ENCODE assay signal across 20 cellular contexts in the genomic region with DNA sequence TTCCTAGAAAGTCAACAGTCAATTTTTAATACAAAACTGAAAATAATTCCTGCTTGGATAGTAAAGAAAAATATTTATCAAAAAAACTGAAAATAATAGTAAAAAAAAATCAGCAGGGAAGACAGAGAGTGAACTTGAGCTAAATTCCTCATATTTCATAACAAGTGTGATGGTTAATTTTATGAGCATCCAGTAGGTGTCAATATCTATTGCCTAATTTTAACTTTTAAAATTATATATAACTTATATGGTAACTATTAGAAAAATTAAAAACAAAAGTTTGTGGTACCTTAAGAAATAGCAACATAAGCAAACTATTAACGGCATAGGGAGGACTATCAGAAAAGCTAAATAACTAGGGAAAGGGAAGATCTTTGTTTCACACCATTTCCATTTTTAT. TPM values are rescaled to one million over a fixed set of nuclear protein-coding genes. Genes with fewer than 3 reads are reported as not detected.
DNase-seq lines count a peak whose midpoint lies in the region; ATAC-seq and TF ChIP-seq lines count a peak whose summit lies in the region.
"Had no signal": no experiment of that assay in that cellular context is flagged by ENCODE, and none has a peak within 500 bp of the region (broad histone marks: within the 10 kb centered on the region; RNA-seq: fewer than 3 reads in every experiment).

No MANE protein-coding gene starts in this region.

- H3K9me3 ChIP-seq in DND-41 (ENCODE audit: insufficient read depth, low read length, severe bottlenecking) (peaks cover 12% of the 10 kb centered on the region), psoas muscle (no peaks in the 10 kb centered on the region)
- H3K9me3 ChIP-seq: BE2C, right lobe of liver, thyroid gland had no signal

- ATAC-seq in DND-41 (ENCODE audit: insufficient read depth, low read depth) (no peak), psoas muscle (no peak), left ventricle myocardium superior (no peak), GM21423 (IDR thresholded peaks at IDR 0.05; ENCODE audit: unreplicated experiment) (no peak)
- ATAC-seq: right lobe of liver had no signal

- H3K4me3 Mint-ChIP-seq in brain: peak overlapping the region; percentile 50 to 96 (median 91)

- peaks cover 6 to 24% (median 20%) of the 10 kb centered on the region in 5 experiments for H3K9me3 Mint-ChIP-seq in brain
- H3K9me3 Mint-ChIP-seq: central memory CD8-positive, alpha-beta T cell had no signal

- H3K79me2 ChIP-seq in DND-41 (ENCODE audit: insufficient read depth, low read length): peaks cover 13% of the 10 kb centered on the region

- WGBS in psoas muscle, 3 donors: 47 to 64% (median 59%) methylated on average over 1 of the region's 1 CpG

- peaks cover 49% of the 10 kb centered on the region for H3K4me1 Mint-ChIP-seq in brain

- H3K9ac ChIP-seq in DND-41 (ENCODE audit: low read depth, low read length): no peak overlapping the region

- no peak overlapping the region for H2AFZ ChIP-seq in DND-41 (ENCODE audit: low read depth, low read length)

- H3K27me3 ChIP-seq in DND-41 (ENCODE audit: insufficient read depth, low read length, poor library complexity) (no peaks in the 10 kb centered on the region), psoas muscle (ENCODE audit: insufficient read depth in 3 of 3, low read length in 2 of 3) (no peaks in the 10 kb centered on the region)
- H3K27me3 ChIP-seq: BE2C, esophagus squamous epithelium, ovary, right lobe of liver, thyroid gland had no signal

- H3K36me3 Mint-ChIP-seq in brain: peaks cover 31% of the 10 kb centered on the region

- intact Hi-C loops in psoas muscle (cut with DNase I) (loop anchor here (5.0 to 10.0 kb wide), 3 partner anchors 52 to 1888 kb away; a partner anchor contains a TSS), left ventricle myocardium superior (cut with micrococcal nuclease) (no loop called here)

- no peaks in the 10 kb centered on the region for H4K20me1 ChIP-seq in DND-41 (ENCODE audit: insufficient read depth, low read length)

- TF ChIP-seq CTCF in DND-41 (IDR thresholded peaks at IDR 0.05; ENCODE audit: borderline replicate concordance, extremely low read depth, low read length, poor library complexity, severe bottlenecking) (no peak), brain (conservative IDR thresholded peaks at IDR 0.05) (no peak), psoas muscle (IDR thresholded peaks at IDR 0.05) (no peak)

- H3K4me3 ChIP-seq in DND-41 (ENCODE audit: low read depth in 1 of 2, low read length in 2 of 2): no peak overlapping the region
- peak overlapping the region; percentile 77 for H3K4me3 ChIP-seq in psoas muscle
- H3K4me3 ChIP-seq: lung, ovary, right lobe of liver, thyroid gland had no signal

- no peaks in the 10 kb centered on the region for H3K27me3 Mint-ChIP-seq in brain
- H3K27me3 Mint-ChIP-seq: central memory CD8-positive, alpha-beta T cell had no signal

- DNase-seq in DND-41: no peak
- peak; percentile 16 to 22 for DNase-seq in Kasumi-1 (lab: John Stamatoyannopoulos, UW)
- no peak for DNase-seq in psoas muscle
- no peak for DNase-seq in activated naive CD4-positive, alpha-beta T cell (lab: John Stamatoyannopoulos, UW)
- DNase-seq in left ventricle myocardium superior: no peak
- DNase-seq: activated naive CD4-positive, alpha-beta T cell treated with Interleukin-2 at 50 U/mL for 16 hours; BE2C; effector CD4-positive, alpha-beta T cell; esophagus squamous epithelium; MV-4-11; NCI-H510A; ovary; right lobe of liver; Right ventricle myocardium superior; stimulated activated naive CD4-positive, alpha-beta T cell treated with Interleukin-2 at 50 U/mL for 16 hours had no signal

- H3K27ac ChIP-seq in DND-41 (ENCODE audit: low read length) (no peak overlapping the region), psoas muscle (no peak overlapping the region)

- peak overlapping the region in 1 of 5 experiments; percentile 98 for H3K27ac Mint-ChIP-seq in brain

- 0 out of 2 replicates have a peak, but pooled peaks cover 6% of the 10 kb centered on the region for H3K36me3 ChIP-seq in DND-41 (ENCODE audit: insufficient read depth, low read length)
- no peaks in the 10 kb centered on the region for H3K36me3 ChIP-seq in psoas muscle (ENCODE audit: insufficient read depth in 1 of 2, low read depth in 1 of 2)
- H3K36me3 ChIP-seq: BE2C, esophagus squamous epithelium, ovary, right lobe of liver, thyroid gland had no signal

- H3K4me1 ChIP-seq in DND-41 (ENCODE audit: insufficient read depth, low read length) (peaks cover 38% of the 10 kb centered on the region), psoas muscle (peaks cover 30% of the 10 kb centered on the region)
- H3K4me1 ChIP-seq: BE2C, thyroid gland had no signal

- peak overlapping the region; percentile 55; the same call in 1 of the 2 replicates for H3K4me2 ChIP-seq in DND-41 (ENCODE audit: insufficient read depth, low read length)

RNA-seq across cellular contexts. Expression of a gene that starts 2.1 kb away (rescaled TPM):
- polyA plus RNA-seq in brain (ENCODE audit: insufficient read depth, low read depth, low replicate concordance) (13.7 TPM), psoas muscle (10 to 100 TPM; 30.1 to 88.4 (median 40.9) TPM)
- total RNA-seq in psoas muscle (10 to 100 TPM; 55.4 to 73.7 (median 70.6) TPM), left ventricle myocardium superior (49.2 TPM)

Comparison
In these comparisons a context has a peak if more than half of its experiments do, and no peak if none do; other contexts are left out.
1. DNase-seq: peak in Kasumi-1 (2 of 2); none in DND-41 (single experiment), psoas muscle (0 of 2), activated naive CD4-positive, alpha-beta T cell (0 of 4) and left ventricle myocardium superior (single experiment).